Comparison of ENCODE assay signal across 7 cellular contexts in genomic region chr1:150165622-150166612, GRCh38. TPM values are rescaled to one million over a fixed set of nuclear protein-coding genes. Genes with fewer than 3 reads are reported as not detected.
DNase-seq lines count a peak whose midpoint lies in the region; TF ChIP-seq lines count a peak whose summit lies in the region.

No MANE protein-coding gene starts in this region.

- no peak overlapping the region for H4K91ac ChIP-seq in mesenchymal stem cell (ENCODE audit: low read length)

- H3K27me3 ChIP-seq in breast epithelium (no peaks in the 10 kb centered on the region), mesenchymal stem cell (ENCODE audit: control insufficient read depth in 1 of 2, insufficient read depth in 1 of 2, low read length in 2 of 2) (no peaks in the 10 kb centered on the region), uterus (no peaks in the 10 kb centered on the region)

- no peaks in the 10 kb centered on the region for H3K9me3 ChIP-seq in breast epithelium
- no peaks in the 10 kb centered on the region for H3K9me3 ChIP-seq in mesenchymal stem cell (ENCODE audit: control insufficient read depth, low read length)
- no peaks in the 10 kb centered on the region for H3K9me3 ChIP-seq in uterus

- no peak for TF ChIP-seq POLR2A in breast epithelium (IDR thresholded peaks at IDR 0.05)
- no peak for TF ChIP-seq POLR2A in uterus (IDR thresholded peaks at IDR 0.05)

- no peaks in the 10 kb centered on the region for H3K79me1 ChIP-seq in mesenchymal stem cell (replicated peaks; ENCODE audit: low read length, poor library complexity, severe bottlenecking)

- no peaks in the 10 kb centered on the region for H3K36me3 ChIP-seq in breast epithelium
- peaks cover 0 to 3% of the 10 kb centered on the region in 2 experiments for H3K36me3 ChIP-seq in mesenchymal stem cell (ENCODE audit: control insufficient read depth in 1 of 2, insufficient read depth in 2 of 2, low read depth in 1 of 2, low read length in 2 of 2)
- H3K36me3 ChIP-seq in uterus, result no peaks in the 10 kb centered on the region

- H4K8ac ChIP-seq in mesenchymal stem cell (ENCODE audit: low read length), result no peak overlapping the region

- no peak overlapping the region for H3K4ac ChIP-seq in mesenchymal stem cell (ENCODE audit: low read depth in 1 of 2, low read length in 2 of 2)

- H2AFZ ChIP-seq in mesenchymal stem cell (ENCODE audit: low read depth, low read length), result no peak overlapping the region

- WGBS in mesenchymal stem cell, result 80% methylated on average over 14 of the region's 14 CpGs

- no peak overlapping the region for H3K23ac ChIP-seq in mesenchymal stem cell (ENCODE audit: low read length in 2 of 2)

- H2AK5ac ChIP-seq in mesenchymal stem cell (ENCODE audit: low read length, severe bottlenecking), result no peak overlapping the region

- H3K27ac ChIP-seq in breast epithelium (peak overlapping the region; percentile 34 to 92), mesenchymal stem cell (ENCODE audit: low read length, poor library complexity, severe bottlenecking) (no peak overlapping the region), uterus (peak overlapping the region; percentile 98 to 99)

- H2BK5ac ChIP-seq in mesenchymal stem cell (ENCODE audit: low read depth, low read length, poor library complexity, severe bottlenecking), result no peak overlapping the region

- no peak overlapping the region for H3K18ac ChIP-seq in mesenchymal stem cell (ENCODE audit: low read depth in 1 of 2, low read length in 2 of 2)

- no peak overlapping the region for H3K14ac ChIP-seq in mesenchymal stem cell (ENCODE audit: low read length in 2 of 2)

- H3K4me1 ChIP-seq in breast epithelium, result peaks cover 3 to 4% of the 10 kb centered on the region in 2 donors
- peaks cover 13% of the 10 kb centered on the region for H3K4me1 ChIP-seq in mesenchymal stem cell (ENCODE audit: control insufficient read depth, insufficient read depth, low read depth, low read length)
- peaks cover 0 to 17% of the 10 kb centered on the region in 2 donors for H3K4me1 ChIP-seq in uterus

- H3K9ac ChIP-seq in mesenchymal stem cell (ENCODE audit: low read length), result no peak overlapping the region

- no peak overlapping the region for H3K4me2 ChIP-seq in mesenchymal stem cell (ENCODE audit: low read length, poor library complexity, severe bottlenecking)

- TF ChIP-seq CTCF in LNCAP (IDR thresholded peaks at IDR 0.05), result peak; percentile 84
- TF ChIP-seq CTCF in breast epithelium (IDR thresholded peaks at IDR 0.05), result peak in 1 of 3 donors; percentile 35
- TF ChIP-seq CTCF in uterus (IDR thresholded peaks at IDR 0.05), result peak; percentile 42 to 59 (median 53)

- no peak overlapping the region for H3K4me3 ChIP-seq in breast epithelium
- no peak overlapping the region for H3K4me3 ChIP-seq in mesenchymal stem cell (ENCODE audit: insufficient read depth in 1 of 2, low read depth in 1 of 2, low read length in 2 of 2)
- H3K4me3 ChIP-seq in uterus, result no peak overlapping the region

- no peak overlapping the region for H2BK120ac ChIP-seq in mesenchymal stem cell (ENCODE audit: low read depth, low read length)

- H2BK15ac ChIP-seq in mesenchymal stem cell (ENCODE audit: low read depth, poor library complexity, severe bottlenecking), result no peak overlapping the region

- H2BK12ac ChIP-seq in mesenchymal stem cell (ENCODE audit: low read length in 2 of 2), result peak overlapping the region in 1 of 2 experiments; percentile 38

- intact Hi-C loops in breast epithelium (cut with DNase I; ENCODE audit: low total_unique reads), result no loop called here
- intact Hi-C loops in uterus (cut with DNase I; ENCODE audit: low total_unique reads), result loop anchor here (5.0 kb wide), 1 partner anchor 94 kb away; no protein-coding TSS in a partner anchor

- peak; percentile 68 for DNase-seq in EH (ENCODE audit: low read depth)
- DNase-seq in T-helper 1 cell, result peak in 4 of 5 donors; percentile 23 to 52 (median 35)
- no peak for DNase-seq in breast epithelium (ENCODE audit: low spot score in 2 of 2)
- DNase-seq in mesenchymal stem cell, result peak; percentile 65
- DNase-seq in uterus, result peak; percentile 57 to 58
- no peak for DNase-seq in ureter (ENCODE audit: low spot score)

RNA-seq across cellular contexts. Expression of gene PLEKHO1, which starts 16.2 kb away (rescaled TPM):
- total RNA-seq in breast epithelium (10 to 100 TPM; 20.8 to 58.0 (median 27.5) TPM), uterus (10 to 100 TPM; 18.4 to 95.6 (median 36.2) TPM), ureter (28.9 TPM)
- polyA plus RNA-seq in mesenchymal stem cell (2013, experiment 1 of 2), result 73.2 TPM
- 70.2 TPM for polyA plus RNA-seq in mesenchymal stem cell (2013, experiment 2 of 2)

Comparison
In these comparisons a context has a peak if more than half of its experiments do, and no peak if none do; other contexts are left out.
1. DNase-seq: peak in EH (single experiment), T-helper 1 cell (4 of 5), mesenchymal stem cell (single experiment) and uterus (2 of 2); none in breast epithelium (0 of 2) and ureter (single experiment).